Comparison of ENCODE assay signal across 1 cellular context in the genomic region with DNA sequence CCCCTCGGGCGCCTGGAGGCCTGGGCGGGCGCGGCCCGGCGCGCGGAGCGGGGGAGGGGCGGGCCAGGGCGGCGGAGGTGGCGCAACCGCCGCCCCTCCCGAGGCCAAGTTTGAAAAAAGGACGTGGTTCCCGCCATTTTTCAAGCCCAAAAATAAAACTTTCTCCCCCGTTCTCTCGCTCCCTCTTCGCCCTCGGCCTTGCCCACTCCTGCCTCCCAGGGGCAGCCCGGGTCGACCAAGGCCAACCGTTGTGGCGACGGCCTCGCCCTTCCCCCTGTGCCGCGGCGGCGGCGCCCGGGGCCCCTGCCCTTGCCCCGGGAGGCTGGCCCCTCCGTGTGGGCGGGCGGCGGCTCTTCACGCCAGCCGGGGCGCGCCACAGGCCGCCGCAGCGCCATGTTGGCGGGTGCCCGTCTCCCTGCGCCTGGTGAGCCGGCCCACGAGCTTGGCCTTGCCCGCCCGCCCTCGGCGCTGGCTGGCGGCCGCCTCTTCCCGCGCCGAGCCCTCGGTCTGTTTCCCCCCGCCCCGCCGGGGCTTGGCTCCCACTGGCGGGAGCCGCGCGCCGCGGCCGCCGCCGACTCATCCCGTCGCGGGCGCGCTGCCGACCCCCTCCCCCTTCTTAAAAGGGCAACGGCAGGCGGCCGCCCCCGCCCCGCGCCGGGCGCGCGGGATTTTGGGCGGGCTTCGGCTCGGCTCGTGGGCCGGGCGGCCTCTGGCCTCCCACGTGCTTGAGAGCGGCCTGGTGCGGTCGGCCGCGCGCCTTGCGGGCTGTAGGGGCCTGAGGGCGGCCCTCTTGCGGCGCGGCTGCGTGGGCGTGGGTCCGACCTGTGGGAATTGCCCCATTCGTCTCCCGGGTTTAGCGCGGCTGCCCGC.
TF ChIP-seq lines count a peak whose summit lies in the region.

No MANE protein-coding gene starts in this region.

TF ChIP-seq in HepG2, 621 proteins besides CTCF, POLR2A, EP300 and RAD21 (continued from another document and continues in another):
- TF ChIP-seq, protein P1, sequence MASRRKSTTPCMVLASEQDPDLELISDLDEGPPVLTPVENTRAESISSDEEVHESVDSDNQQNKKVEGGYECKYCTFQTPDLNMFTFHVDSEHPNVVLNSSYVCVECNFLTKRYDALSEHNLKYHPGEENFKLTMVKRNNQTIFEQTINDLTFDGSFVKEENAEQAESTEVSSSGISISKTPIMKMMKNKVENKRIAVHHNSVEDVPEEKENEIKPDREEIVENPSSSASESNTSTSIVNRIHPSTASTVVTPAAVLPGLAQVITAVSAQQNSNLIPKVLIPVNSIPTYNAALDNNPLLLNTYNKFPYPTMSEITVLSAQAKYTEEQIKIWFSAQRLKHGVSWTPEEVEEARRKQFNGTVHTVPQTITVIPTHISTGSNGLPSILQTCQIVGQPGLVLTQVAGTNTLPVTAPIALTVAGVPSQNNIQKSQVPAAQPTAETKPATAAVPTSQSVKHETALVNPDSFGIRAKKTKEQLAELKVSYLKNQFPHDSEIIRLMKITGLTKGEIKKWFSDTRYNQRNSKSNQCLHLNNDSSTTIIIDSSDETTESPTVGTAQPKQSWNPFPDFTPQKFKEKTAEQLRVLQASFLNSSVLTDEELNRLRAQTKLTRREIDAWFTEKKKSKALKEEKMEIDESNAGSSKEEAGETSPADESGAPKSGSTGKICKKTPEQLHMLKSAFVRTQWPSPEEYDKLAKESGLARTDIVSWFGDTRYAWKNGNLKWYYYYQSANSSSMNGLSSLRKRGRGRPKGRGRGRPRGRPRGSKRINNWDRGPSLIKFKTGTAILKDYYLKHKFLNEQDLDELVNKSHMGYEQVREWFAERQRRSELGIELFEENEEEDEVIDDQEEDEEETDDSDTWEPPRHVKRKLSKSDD (CRISPR knock-in tag; IDR thresholded peaks at IDR 0.05; ENCODE audit: low read depth) = no peak
- TF ChIP-seq ZNF17 (CRISPR knock-in tag; IDR thresholded peaks at IDR 0.05) (no peak), REL (CRISPR knock-in tag; conservative IDR thresholded peaks at IDR 0.05) (no peak; the same call in 1 of the 2 replicates), ZBTB20 (CRISPR knock-in tag; IDR thresholded peaks at IDR 0.05; ENCODE audit: borderline replicate concordance, low read depth) (no peak), RFXAP (CRISPR knock-in tag; IDR thresholded peaks at IDR 0.05; ENCODE audit: borderline replicate concordance) (no peak), HNF4G (IDR thresholded peaks at IDR 0.05; ENCODE audit: borderline replicate concordance, low read depth, low read length) (no peak; the same call in 1 of the 2 replicates), HNF4G (CRISPR knock-in tag; IDR thresholded peaks at IDR 0.05; ENCODE audit: borderline replicate concordance, low read depth) (no peak), IRF2 (CRISPR knock-in tag; IDR thresholded peaks at IDR 0.05) (no peak), NFYC (CRISPR knock-in tag; IDR thresholded peaks at IDR 0.05) (no peak), KLF9 (CRISPR knock-in tag; IDR thresholded peaks at IDR 0.05; ENCODE audit: low read depth) (no peak), HOXA5 (CRISPR knock-in tag; IDR thresholded peaks at IDR 0.05) (no peak), ZNF343 (CRISPR knock-in tag; IDR thresholded peaks at IDR 0.05) (no peak), TCF7L2 (IDR thresholded peaks at IDR 0.05; ENCODE audit: low read depth, low read length) (no peak), RCOR2 (CRISPR knock-in tag; IDR thresholded peaks at IDR 0.05) (no peak), BORCS8-MEF2B (CRISPR knock-in tag; IDR thresholded peaks at IDR 0.05) (no peak; the same call in 1 of the 2 replicates), SOX6 (IDR thresholded peaks at IDR 0.05) (no peak), SOX6 (CRISPR knock-in tag; IDR thresholded peaks at IDR 0.05) (no peak), PCBP1 (IDR thresholded peaks at IDR 0.05; ENCODE audit: borderline replicate concordance, low read depth, low read length) (no peak), NFE2L1 (CRISPR knock-in tag; IDR thresholded peaks at IDR 0.05; ENCODE audit: borderline replicate concordance) (no peak), PHF5A (CRISPR knock-in tag; IDR thresholded peaks at IDR 0.05; ENCODE audit: low read depth, unreplicated experiment) (no peak), SIN3B (IDR thresholded peaks at IDR 0.05; ENCODE audit: low read length) (no peak), MTF1 (CRISPR knock-in tag; IDR thresholded peaks at IDR 0.05) (no peak), ZFX (CRISPR knock-in tag; IDR thresholded peaks at IDR 0.05; ENCODE audit: low read depth) (peak; percentile 69), ZNF713 (CRISPR knock-in tag; IDR thresholded peaks at IDR 0.05) (no peak), NFATC3 (CRISPR knock-in tag; IDR thresholded peaks at IDR 0.05) (no peak), ZSCAN9 (CRISPR knock-in tag; IDR thresholded peaks at IDR 0.05; ENCODE audit: borderline replicate concordance) (no peak), ZSCAN31 (CRISPR knock-in tag; IDR thresholded peaks at IDR 0.05; ENCODE audit: low read depth) (peak; percentile 14; the same call in 1 of the 2 replicates)
- TF ChIP-seq, protein P2, sequence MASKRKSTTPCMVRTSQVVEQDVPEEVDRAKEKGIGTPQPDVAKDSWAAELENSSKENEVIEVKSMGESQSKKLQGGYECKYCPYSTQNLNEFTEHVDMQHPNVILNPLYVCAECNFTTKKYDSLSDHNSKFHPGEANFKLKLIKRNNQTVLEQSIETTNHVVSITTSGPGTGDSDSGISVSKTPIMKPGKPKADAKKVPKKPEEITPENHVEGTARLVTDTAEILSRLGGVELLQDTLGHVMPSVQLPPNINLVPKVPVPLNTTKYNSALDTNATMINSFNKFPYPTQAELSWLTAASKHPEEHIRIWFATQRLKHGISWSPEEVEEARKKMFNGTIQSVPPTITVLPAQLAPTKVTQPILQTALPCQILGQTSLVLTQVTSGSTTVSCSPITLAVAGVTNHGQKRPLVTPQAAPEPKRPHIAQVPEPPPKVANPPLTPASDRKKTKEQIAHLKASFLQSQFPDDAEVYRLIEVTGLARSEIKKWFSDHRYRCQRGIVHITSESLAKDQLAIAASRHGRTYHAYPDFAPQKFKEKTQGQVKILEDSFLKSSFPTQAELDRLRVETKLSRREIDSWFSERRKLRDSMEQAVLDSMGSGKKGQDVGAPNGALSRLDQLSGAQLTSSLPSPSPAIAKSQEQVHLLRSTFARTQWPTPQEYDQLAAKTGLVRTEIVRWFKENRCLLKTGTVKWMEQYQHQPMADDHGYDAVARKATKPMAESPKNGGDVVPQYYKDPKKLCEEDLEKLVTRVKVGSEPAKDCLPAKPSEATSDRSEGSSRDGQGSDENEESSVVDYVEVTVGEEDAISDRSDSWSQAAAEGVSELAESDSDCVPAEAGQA (IDR thresholded peaks at IDR 0.05; ENCODE audit: low read depth) = no peak
- TF ChIP-seq, protein P2 (CRISPR knock-in tag; IDR thresholded peaks at IDR 0.05; ENCODE audit: borderline replicate concordance) = peak; percentile 47
- TF ChIP-seq, protein P3, sequence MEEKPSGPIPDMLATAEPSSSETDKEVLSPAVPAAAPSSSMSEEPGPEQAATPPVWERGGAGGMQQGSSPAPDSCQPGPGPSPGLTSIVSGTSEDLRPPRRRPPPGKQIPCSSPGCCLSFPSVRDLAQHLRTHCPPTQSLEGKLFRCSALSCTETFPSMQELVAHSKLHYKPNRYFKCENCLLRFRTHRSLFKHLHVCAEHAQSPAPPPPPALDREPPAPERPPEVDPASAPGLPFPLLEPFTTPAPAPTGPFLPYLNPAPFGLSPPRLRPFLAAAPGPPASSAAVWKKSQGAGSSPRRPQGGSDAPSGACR (CRISPR knock-in tag; IDR thresholded peaks at IDR 0.05) = no peak
- TF ChIP-seq, protein P4, sequence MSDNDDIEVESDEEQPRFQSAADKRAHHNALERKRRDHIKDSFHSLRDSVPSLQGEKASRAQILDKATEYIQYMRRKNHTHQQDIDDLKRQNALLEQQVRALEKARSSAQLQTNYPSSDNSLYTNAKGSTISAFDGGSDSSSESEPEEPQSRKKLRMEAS (IDR thresholded peaks at IDR 0.05) = peak; percentile 95
- TF ChIP-seq, protein P5, sequence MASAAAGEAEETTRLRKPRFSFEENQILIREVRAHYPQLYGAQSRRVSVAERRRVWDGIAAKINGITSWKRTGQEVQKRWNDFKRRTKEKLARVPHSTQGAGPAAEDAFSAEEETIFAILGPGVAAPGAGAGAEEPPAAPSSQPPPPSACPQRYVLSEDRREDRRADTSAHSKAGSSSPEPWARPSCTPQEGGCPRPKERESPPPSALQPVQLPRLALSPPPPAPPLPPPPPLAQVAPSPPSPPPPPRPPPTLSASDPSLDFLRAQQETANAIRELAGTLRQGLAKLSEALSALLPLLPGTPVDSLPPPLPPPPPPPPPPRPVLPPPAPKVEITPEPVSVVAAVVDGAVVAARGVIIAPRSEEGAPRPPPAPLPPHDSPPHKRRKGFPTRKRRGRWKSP (CRISPR knock-in tag; IDR thresholded peaks at IDR 0.05) = peak; percentile 32; the same call in 1 of the 2 replicates
- TF ChIP-seq, protein P6, sequence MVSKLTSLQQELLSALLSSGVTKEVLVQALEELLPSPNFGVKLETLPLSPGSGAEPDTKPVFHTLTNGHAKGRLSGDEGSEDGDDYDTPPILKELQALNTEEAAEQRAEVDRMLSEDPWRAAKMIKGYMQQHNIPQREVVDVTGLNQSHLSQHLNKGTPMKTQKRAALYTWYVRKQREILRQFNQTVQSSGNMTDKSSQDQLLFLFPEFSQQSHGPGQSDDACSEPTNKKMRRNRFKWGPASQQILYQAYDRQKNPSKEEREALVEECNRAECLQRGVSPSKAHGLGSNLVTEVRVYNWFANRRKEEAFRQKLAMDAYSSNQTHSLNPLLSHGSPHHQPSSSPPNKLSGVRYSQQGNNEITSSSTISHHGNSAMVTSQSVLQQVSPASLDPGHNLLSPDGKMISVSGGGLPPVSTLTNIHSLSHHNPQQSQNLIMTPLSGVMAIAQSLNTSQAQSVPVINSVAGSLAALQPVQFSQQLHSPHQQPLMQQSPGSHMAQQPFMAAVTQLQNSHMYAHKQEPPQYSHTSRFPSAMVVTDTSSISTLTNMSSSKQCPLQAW (CRISPR knock-in tag; IDR thresholded peaks at IDR 0.05) = no peak
- TF ChIP-seq, protein P7, sequence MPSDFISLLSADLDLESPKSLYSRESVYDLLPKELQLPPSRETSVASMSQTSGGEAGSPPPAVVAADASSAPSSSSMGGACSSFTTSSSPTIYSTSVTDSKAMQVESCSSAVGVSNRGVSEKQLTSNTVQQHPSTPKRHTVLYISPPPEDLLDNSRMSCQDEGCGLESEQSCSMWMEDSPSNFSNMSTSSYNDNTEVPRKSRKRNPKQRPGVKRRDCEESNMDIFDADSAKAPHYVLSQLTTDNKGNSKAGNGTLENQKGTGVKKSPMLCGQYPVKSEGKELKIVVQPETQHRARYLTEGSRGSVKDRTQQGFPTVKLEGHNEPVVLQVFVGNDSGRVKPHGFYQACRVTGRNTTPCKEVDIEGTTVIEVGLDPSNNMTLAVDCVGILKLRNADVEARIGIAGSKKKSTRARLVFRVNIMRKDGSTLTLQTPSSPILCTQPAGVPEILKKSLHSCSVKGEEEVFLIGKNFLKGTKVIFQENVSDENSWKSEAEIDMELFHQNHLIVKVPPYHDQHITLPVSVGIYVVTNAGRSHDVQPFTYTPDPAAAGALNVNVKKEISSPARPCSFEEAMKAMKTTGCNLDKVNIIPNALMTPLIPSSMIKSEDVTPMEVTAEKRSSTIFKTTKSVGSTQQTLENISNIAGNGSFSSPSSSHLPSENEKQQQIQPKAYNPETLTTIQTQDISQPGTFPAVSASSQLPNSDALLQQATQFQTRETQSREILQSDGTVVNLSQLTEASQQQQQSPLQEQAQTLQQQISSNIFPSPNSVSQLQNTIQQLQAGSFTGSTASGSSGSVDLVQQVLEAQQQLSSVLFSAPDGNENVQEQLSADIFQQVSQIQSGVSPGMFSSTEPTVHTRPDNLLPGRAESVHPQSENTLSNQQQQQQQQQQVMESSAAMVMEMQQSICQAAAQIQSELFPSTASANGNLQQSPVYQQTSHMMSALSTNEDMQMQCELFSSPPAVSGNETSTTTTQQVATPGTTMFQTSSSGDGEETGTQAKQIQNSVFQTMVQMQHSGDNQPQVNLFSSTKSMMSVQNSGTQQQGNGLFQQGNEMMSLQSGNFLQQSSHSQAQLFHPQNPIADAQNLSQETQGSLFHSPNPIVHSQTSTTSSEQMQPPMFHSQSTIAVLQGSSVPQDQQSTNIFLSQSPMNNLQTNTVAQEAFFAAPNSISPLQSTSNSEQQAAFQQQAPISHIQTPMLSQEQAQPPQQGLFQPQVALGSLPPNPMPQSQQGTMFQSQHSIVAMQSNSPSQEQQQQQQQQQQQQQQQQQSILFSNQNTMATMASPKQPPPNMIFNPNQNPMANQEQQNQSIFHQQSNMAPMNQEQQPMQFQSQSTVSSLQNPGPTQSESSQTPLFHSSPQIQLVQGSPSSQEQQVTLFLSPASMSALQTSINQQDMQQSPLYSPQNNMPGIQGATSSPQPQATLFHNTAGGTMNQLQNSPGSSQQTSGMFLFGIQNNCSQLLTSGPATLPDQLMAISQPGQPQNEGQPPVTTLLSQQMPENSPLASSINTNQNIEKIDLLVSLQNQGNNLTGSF (CRISPR knock-in tag; IDR thresholded peaks at IDR 0.05) = peak; percentile 71; the same call in 1 of the 2 replicates
- TF ChIP-seq, protein P8, sequence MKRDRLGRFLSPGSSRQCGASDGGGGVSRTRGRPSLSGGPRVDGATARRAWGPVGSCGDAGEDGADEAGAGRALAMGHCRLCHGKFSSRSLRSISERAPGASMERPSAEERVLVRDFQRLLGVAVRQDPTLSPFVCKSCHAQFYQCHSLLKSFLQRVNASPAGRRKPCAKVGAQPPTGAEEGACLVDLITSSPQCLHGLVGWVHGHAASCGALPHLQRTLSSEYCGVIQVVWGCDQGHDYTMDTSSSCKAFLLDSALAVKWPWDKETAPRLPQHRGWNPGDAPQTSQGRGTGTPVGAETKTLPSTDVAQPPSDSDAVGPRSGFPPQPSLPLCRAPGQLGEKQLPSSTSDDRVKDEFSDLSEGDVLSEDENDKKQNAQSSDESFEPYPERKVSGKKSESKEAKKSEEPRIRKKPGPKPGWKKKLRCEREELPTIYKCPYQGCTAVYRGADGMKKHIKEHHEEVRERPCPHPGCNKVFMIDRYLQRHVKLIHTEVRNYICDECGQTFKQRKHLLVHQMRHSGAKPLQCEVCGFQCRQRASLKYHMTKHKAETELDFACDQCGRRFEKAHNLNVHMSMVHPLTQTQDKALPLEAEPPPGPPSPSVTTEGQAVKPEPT (CRISPR knock-in tag; IDR thresholded peaks at IDR 0.05; ENCODE audit: low read depth) = no peak
